1 cellular context compared by ENCODE assay signal in genomic region chr17:79027274-79027924, GRCh38.
TF ChIP-seq lines count a peak whose summit lies in the region.

No MANE protein-coding gene starts in this region.

TF ChIP-seq in K562, 482 proteins besides CTCF, POLR2A, EP300 and RAD21:
- no peak for TF ChIP-seq BRF1 (IDR thresholded peaks at IDR 0.05; ENCODE audit: borderline replicate concordance, extremely low read depth, insufficient read length)
- no peak for TF ChIP-seq E2F3 (CRISPR knock-in tag; IDR thresholded peaks at IDR 0.05)
- TF ChIP-seq TSHZ1 (CRISPR knock-in tag; IDR thresholded peaks at IDR 0.05), result no peak
- no peak for TF ChIP-seq ZBTB40 (IDR thresholded peaks at IDR 0.05)
- TF ChIP-seq ZBTB40 (CRISPR knock-in tag; IDR thresholded peaks at IDR 0.05), result no peak
- peak; percentile 40; the same call in 1 of the 2 replicates for TF ChIP-seq CBFA2T3 (IDR thresholded peaks at IDR 0.05)
- no peak for TF ChIP-seq KLF6 (CRISPR knock-in tag; IDR thresholded peaks at IDR 0.05; ENCODE audit: borderline replicate concordance)
- no peak for TF ChIP-seq ZNF766 (CRISPR knock-in tag; conservative IDR thresholded peaks at IDR 0.05)
- no peak for TF ChIP-seq CBX2 (IDR thresholded peaks at IDR 0.05; ENCODE audit: insufficient read depth, low read length, poor library complexity, severe bottlenecking)
- no peak for TF ChIP-seq NELFE (IDR thresholded peaks at IDR 0.05; ENCODE audit: insufficient read depth, insufficient read length)
- no peak for TF ChIP-seq JUN (IDR thresholded peaks at IDR 0.05; ENCODE audit: borderline replicate concordance, low read depth, low read length)
- TF ChIP-seq JUN (CRISPR knock-in tag; IDR thresholded peaks at IDR 0.05; ENCODE audit: borderline replicate concordance), result no peak
- TF ChIP-seq NR2C2 (CRISPR knock-in tag; IDR thresholded peaks at IDR 0.05), result no peak
- TF ChIP-seq NR2C2 (tag; IDR thresholded peaks at IDR 0.05), result 0 out of 2 replicates have a peak, but pooled peaks have one; percentile 30
- TF ChIP-seq NR2C1 (IDR thresholded peaks at IDR 0.05), result no peak
- TF ChIP-seq NR2C1 (tag; IDR thresholded peaks at IDR 0.05), result 0 out of 2 replicates have a peak, but pooled peaks have one; percentile 16
- no peak for TF ChIP-seq NBN (IDR thresholded peaks at IDR 0.05; ENCODE audit: low read depth)
- TF ChIP-seq DIDO1 (tag; IDR thresholded peaks at IDR 0.05; ENCODE audit: low read depth), result no peak
- TF ChIP-seq SMARCA5 (IDR thresholded peaks at IDR 0.05), result no peak
- TF ChIP-seq FOXA1 (IDR thresholded peaks at IDR 0.05; ENCODE audit: borderline replicate concordance), result no peak
- TF ChIP-seq PHB (CRISPR knock-in tag; IDR thresholded peaks at IDR 0.05), result no peak
- no peak for TF ChIP-seq SRSF7 (optimal IDR thresholded peaks at IDR 0.05; ENCODE audit: low read depth, low read length)
- TF ChIP-seq ZNF347 (CRISPR knock-in tag; IDR thresholded peaks at IDR 0.05; ENCODE audit: low read depth), result no peak
- TF ChIP-seq HMBOX1 (IDR thresholded peaks at IDR 0.05), result no peak
- TF ChIP-seq L3MBTL2 (IDR thresholded peaks at IDR 0.05), result peak; percentile 43
- no peak for TF ChIP-seq ZNF511 (CRISPR knock-in tag; IDR thresholded peaks at IDR 0.05)
- no peak for TF ChIP-seq ZNF175 (CRISPR knock-in tag; IDR thresholded peaks at IDR 0.05; ENCODE audit: low read depth)
- peak; percentile 98 for TF ChIP-seq ESRRA (IDR thresholded peaks at IDR 0.05; ENCODE audit: borderline replicate concordance, low read depth)
- TF ChIP-seq ZNF354B (CRISPR knock-in tag; IDR thresholded peaks at IDR 0.05), result no peak
- peak; percentile 46; the same call in 1 of the 2 replicates for TF ChIP-seq MYC (IDR thresholded peaks at IDR 0.05; ENCODE audit: low read depth, low read length)
- TF ChIP-seq MYC (CRISPR knock-in tag; IDR thresholded peaks at IDR 0.05; ENCODE audit: borderline replicate concordance, low read depth), result no peak
- peak; percentile 34; the same call in 1 of the 2 replicates for TF ChIP-seq CTBP1 (IDR thresholded peaks at IDR 0.05; ENCODE audit: borderline replicate concordance)
- TF ChIP-seq CREM (IDR thresholded peaks at IDR 0.05; ENCODE audit: low read depth), result 0 out of 2 replicates have a peak, but pooled peaks have one; percentile 3
- no peak for TF ChIP-seq HSF4 (CRISPR knock-in tag; IDR thresholded peaks at IDR 0.05; ENCODE audit: borderline replicate concordance)
- TF ChIP-seq ZBTB7A (IDR thresholded peaks at IDR 0.05; ENCODE audit: borderline replicate concordance, control insufficient read depth, low read depth, low read length), result no peak
- 0 out of 4 replicates have a peak, but pooled peaks of 1 of the 2 experiments have one; percentile 29 for TF ChIP-seq RCOR1 (IDR thresholded peaks at IDR 0.05; ENCODE audit: borderline replicate concordance in 1 of 2, low read depth in 2 of 2, low read length in 2 of 2)
- no peak for TF ChIP-seq JUND (IDR thresholded peaks at IDR 0.05; ENCODE audit: borderline replicate concordance, low read depth, low read length)
- TF ChIP-seq JUND (tag; IDR thresholded peaks at IDR 0.05; ENCODE audit: borderline replicate concordance, low read depth, low read length), result no peak
- TF ChIP-seq LARP7 (IDR thresholded peaks at IDR 0.05), result no peak
